Comparison of ENCODE assay signal across 18 cellular contexts in the genomic region with DNA sequence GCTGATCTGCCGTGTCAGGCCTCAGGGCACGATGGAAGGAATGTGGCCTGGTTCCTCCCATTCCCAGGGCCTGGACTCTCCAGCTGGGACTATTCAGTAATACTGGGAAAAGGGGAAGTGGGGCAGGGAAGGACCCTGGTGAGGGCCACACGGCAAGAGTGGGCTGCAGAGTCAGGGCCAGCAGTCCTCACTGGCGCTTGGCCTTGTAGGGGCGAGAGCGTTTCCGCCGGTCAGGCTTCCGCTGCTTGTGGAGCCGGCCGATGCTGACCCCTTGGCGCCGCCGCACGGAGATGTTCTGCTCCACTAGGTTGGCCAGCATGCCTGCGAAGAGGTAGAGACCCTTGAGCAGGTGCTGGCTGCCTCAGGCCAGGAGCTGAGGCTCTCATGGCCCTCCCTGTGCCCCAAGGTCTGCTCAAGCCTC. TPM values are rescaled to one million over a fixed set of nuclear protein-coding genes. Genes with fewer than 3 reads are reported as not detected.
"Had no signal": no experiment of that assay in that cellular context is flagged by ENCODE, and none has a peak within 500 bp of the region (broad histone marks: within the 10 kb centered on the region; RNA-seq: fewer than 3 reads in every experiment).

No MANE protein-coding gene starts in this region.

- H3K27me3 Mint-ChIP-seq: activated CD4-positive, alpha-beta T cell treated with anti-CD3 and anti-CD28 coated beads, Interleukin-2, amount 10 ng/mL, durations not matched to agents 24 days and 14 days; stimulated activated naive B cell treated with anti-CD40 and anti-IgM and Interleukin-4, amounts not matched to agents 10 μg/mL and 1 μg/mL and 100 μg/mL, for 72 hours had no signal

- H3K9me3 Mint-ChIP-seq: activated CD4-positive, alpha-beta T cell treated with anti-CD3 and anti-CD28 coated beads, Interleukin-2, amount 10 ng/mL, durations not matched to agents 24 days and 14 days; activated naive CD4-positive, alpha-beta T cell treated with anti-CD3 and anti-CD28 coated beads for 36 hours; activated T-helper 1 cell treated with anti-CD3 and anti-CD28 coated beads, Interleukin-12 subunit alpha, Interleukin-12 subunit beta, Interleukin-2, Interleukin-4 antibody, amounts not matched to agents 30 ng/mL and 10 ng/mL and 1 ng/mL, durations not matched to agents 14 hours and 24 hours and 36 hours; mesothelial cell of epicardium; neural progenitor cell; stimulated activated naive B cell treated with anti-CD40 and anti-IgM and Interleukin-4, amounts not matched to agents 10 μg/mL and 1 μg/mL and 100 μg/mL, for 72 hours; T-helper 1 cell treated with Interleukin-12 subunit alpha and Interleukin-12 subunit beta and Interleukin-4 antibody, amounts not matched to agents 30 μg/mL and 1 μg/mL, for 36 hours; WTC11 had no signal

- H3K4me1 Mint-ChIP-seq: activated CD4-positive, alpha-beta T cell treated with anti-CD3 and anti-CD28 coated beads, Interleukin-2, amount 10 ng/mL, durations not matched to agents 24 days and 14 days; mesothelial cell of epicardium; neural progenitor cell; WTC11 had no signal

- H3K27ac ChIP-seq: adrenal gland, neural progenitor cell, parathyroid adenoma, transverse colon had no signal

- H3K27ac Mint-ChIP-seq: activated CD4-positive, alpha-beta T cell treated with anti-CD3 and anti-CD28 coated beads, Interleukin-2, amount 10 ng/mL, durations not matched to agents 24 days and 14 days; activated T-helper 1 cell treated with anti-CD3 and anti-CD28 coated beads, Interleukin-12 subunit alpha, Interleukin-12 subunit beta, Interleukin-2, Interleukin-4 antibody, amounts not matched to agents 30 ng/mL and 10 ng/mL and 1 ng/mL, durations not matched to agents 14 hours and 24 hours and 36 hours; mesothelial cell of epicardium; neural progenitor cell; T-helper 1 cell treated with Interleukin-12 subunit alpha and Interleukin-12 subunit beta and Interleukin-4 antibody, amounts not matched to agents 30 μg/mL and 1 μg/mL, for 36 hours; WTC11 had no signal

- ATAC-seq: SK-N-SH treated with all-trans-retinoic acid at 6 μM for 48 hours; stimulated activated naive B cell treated with anti-CD40 and anti-IgM and Interleukin-4, amounts not matched to agents 10 μg/mL and 1 μg/mL and 100 μg/mL, for 72 hours; WTC11 had no signal

- H3K4me3 ChIP-seq: adrenal gland, neural progenitor cell, smooth muscle cell, transverse colon had no signal

- DNase-seq: activated CD4-positive, alpha-beta T cell treated with anti-CD3 and anti-CD28 coated beads, Interleukin-2, amount 10 ng/mL, durations not matched to agents 24 days and 14 days; activated naive CD4-positive, alpha-beta T cell treated with anti-CD3 and anti-CD28 coated beads for 36 hours; central memory CD4-positive, alpha-beta T cell; cortex of kidney; effector memory CD4-positive, alpha-beta T cell; stimulated activated CD4-positive, alpha-beta T cell treated with anti-CD3 and anti-CD28 coated beads, Interleukin-1b, Interleukin-23, amount 100 ng/mL, for 48 hours; stimulated activated naive B cell treated with anti-CD40 and anti-IgM and Interleukin-4, amounts not matched to agents 10 μg/mL and 1 μg/mL and 100 μg/mL, for 72 hours; substantia nigra; transverse colon had no signal

- H3K4me3 Mint-ChIP-seq: activated CD4-positive, alpha-beta T cell treated with anti-CD3 and anti-CD28 coated beads, Interleukin-2, amount 10 ng/mL, durations not matched to agents 24 days and 14 days; activated naive CD4-positive, alpha-beta T cell treated with anti-CD3 and anti-CD28 coated beads for 36 hours; activated T-helper 1 cell treated with anti-CD3 and anti-CD28 coated beads, Interleukin-12 subunit alpha, Interleukin-12 subunit beta, Interleukin-2, Interleukin-4 antibody, amounts not matched to agents 30 ng/mL and 10 ng/mL and 1 ng/mL, durations not matched to agents 14 hours and 24 hours and 36 hours; mesothelial cell of epicardium; stimulated activated naive B cell treated with anti-CD40 and anti-IgM and Interleukin-4, amounts not matched to agents 10 μg/mL and 1 μg/mL and 100 μg/mL, for 72 hours; T-helper 1 cell treated with Interleukin-12 subunit alpha and Interleukin-12 subunit beta and Interleukin-4 antibody, amounts not matched to agents 30 μg/mL and 1 μg/mL, for 36 hours; WTC11 had no signal

- H3K27me3 ChIP-seq: adrenal gland, neural progenitor cell, transverse colon had no signal

- H3K36me3 ChIP-seq: neural progenitor cell had no signal

- H3K4me1 ChIP-seq: neural progenitor cell, parathyroid adenoma had no signal

- H3K9me3 ChIP-seq: adrenal gland, transverse colon had no signal

RNA-seq across cellular contexts. Expression of a gene that starts 42.8 kb away (rescaled TPM):
- total RNA-seq: activated naive CD4-positive, alpha-beta T cell treated with anti-CD3 and anti-CD28 coated beads for 36 hours had no signal
